20 cellular contexts compared by ENCODE assay signal in the genomic region with DNA sequence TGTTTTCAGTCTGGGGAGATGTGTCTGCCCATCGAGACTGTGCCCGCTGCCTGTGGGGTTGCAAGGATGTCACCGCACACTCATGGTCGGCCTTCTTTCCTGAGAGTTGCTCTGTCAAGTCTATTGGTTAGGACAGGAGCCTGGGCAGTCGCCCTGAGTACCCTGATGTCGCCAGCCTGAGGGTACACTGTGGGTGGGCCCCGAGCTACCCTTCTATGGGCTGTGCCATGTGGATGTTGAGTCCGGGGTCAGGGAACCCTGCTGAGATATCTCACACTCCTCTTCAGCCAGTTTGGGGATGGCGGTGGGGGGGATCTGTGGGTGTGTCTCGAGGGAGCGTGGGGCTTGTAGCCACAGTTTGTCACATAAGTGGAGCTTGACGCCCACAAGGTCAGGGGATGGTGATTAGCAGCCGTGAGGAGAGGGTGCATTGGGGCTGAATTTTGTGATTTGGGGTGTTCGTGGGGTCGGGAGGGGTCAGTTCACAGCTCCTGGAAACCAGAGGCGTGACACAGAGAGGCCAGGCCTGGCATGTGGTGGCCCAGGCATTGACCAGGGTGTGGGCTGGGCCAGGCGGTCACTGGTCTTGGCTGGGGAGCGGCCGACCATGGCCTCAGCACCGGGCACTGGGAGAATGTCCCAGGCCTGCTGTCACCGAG. TPM values are rescaled to one million over a fixed set of nuclear protein-coding genes. Genes with fewer than 3 reads are reported as not detected.
DNase-seq lines count a peak whose midpoint lies in the region; ATAC-seq and TF ChIP-seq lines count a peak whose summit lies in the region.
"Had no signal": no experiment of that assay in that cellular context is flagged by ENCODE, and none has a peak within 500 bp of the region (broad histone marks: within the 10 kb centered on the region; RNA-seq: fewer than 3 reads in every experiment).

No MANE protein-coding gene starts in this region.

- H3K27ac Mint-ChIP-seq in activated CD8-positive, alpha-beta T cell treated with anti-CD3 and anti-CD28 coated beads, Interleukin-2, amount 10 ng/mL, durations not matched to agents 7 days and 5 days: no peak overlapping the region
- H3K27ac Mint-ChIP-seq in activated CD8-positive, alpha-beta T cell treated with anti-CD3 and anti-CD28 coated beads for 36 hours: no peak overlapping the region
- peak overlapping the region; percentile 87 for H3K27ac Mint-ChIP-seq in stimulated activated memory B cell treated with anti-CD40 and anti-IgM and Interleukin-4, amounts not matched to agents 10 μg/mL and 1 μg/mL and 100 μg/mL, for 72 hours
- H3K27ac Mint-ChIP-seq: activated T-helper 17 cell treated with anti-CD3 and anti-CD28 coated beads, Interleukin-2, amount 50 U/mL, for 72 hours had no signal

- no peaks in the 10 kb centered on the region for H3K36me3 ChIP-seq in Peyer's patch
- H3K36me3 ChIP-seq in left lung: no peaks in the 10 kb centered on the region
- H3K36me3 ChIP-seq: colonic mucosa, gastrocnemius medialis, neutrophil, tibial nerve had no signal

- POLR2A ChIA-PET in activated CD8-positive, alpha-beta T cell treated with anti-CD3 and anti-CD28 coated beads, Interleukin-2, amount 10 ng/mL, durations not matched to agents 7 days and 5 days (lab: Charles Lee): no interaction called here
- POLR2A ChIA-PET in activated CD8-positive, alpha-beta T cell treated with anti-CD3 and anti-CD28 coated beads for 36 hours (lab: Charles Lee): interaction anchor here (0.7 kb wide), 1 partner anchor 108 kb away, joined by 4 read pairs; no protein-coding TSS in a partner anchor

- intact Hi-C loops in activated CD8-positive, alpha-beta T cell treated with anti-CD3 and anti-CD28 coated beads for 36 hours (cut with micrococcal nuclease): no loop called here
- intact Hi-C loops in left lung (cut with DNase I): no loop called here

- H3K4me1 Mint-ChIP-seq in activated CD8-positive, alpha-beta T cell treated with anti-CD3 and anti-CD28 coated beads, Interleukin-2, amount 10 ng/mL, durations not matched to agents 7 days and 5 days (ENCODE audit: low read depth): no peaks in the 10 kb centered on the region
- H3K4me1 Mint-ChIP-seq in activated CD8-positive, alpha-beta T cell treated with anti-CD3 and anti-CD28 coated beads for 36 hours (ENCODE audit: low read depth): peaks cover 4% of the 10 kb centered on the region
- H3K4me1 Mint-ChIP-seq in stimulated activated memory B cell treated with anti-CD40 and anti-IgM and Interleukin-4, amounts not matched to agents 10 μg/mL and 1 μg/mL and 100 μg/mL, for 72 hours: peaks cover 57% of the 10 kb centered on the region
- H3K4me1 Mint-ChIP-seq: activated T-helper 17 cell treated with anti-CD3 and anti-CD28 coated beads, Interleukin-2, amount 50 U/mL, for 72 hours had no signal

- H3K36me3 Mint-ChIP-seq in activated CD8-positive, alpha-beta T cell treated with anti-CD3 and anti-CD28 coated beads, Interleukin-2, amount 10 ng/mL, durations not matched to agents 7 days and 5 days (ENCODE audit: low read depth): no peaks in the 10 kb centered on the region
- H3K36me3 Mint-ChIP-seq in activated CD8-positive, alpha-beta T cell treated with anti-CD3 and anti-CD28 coated beads for 36 hours (ENCODE audit: low read depth): no peaks in the 10 kb centered on the region
- no peaks in the 10 kb centered on the region for H3K36me3 Mint-ChIP-seq in stimulated activated memory B cell treated with anti-CD40 and anti-IgM and Interleukin-4, amounts not matched to agents 10 μg/mL and 1 μg/mL and 100 μg/mL, for 72 hours

- H3K9me3 ChIP-seq in Peyer's patch (no peaks in the 10 kb centered on the region), left lung (no peaks in the 10 kb centered on the region)
- H3K9me3 ChIP-seq: colonic mucosa, gastrocnemius medialis, neutrophil, tibial nerve had no signal

- H3K9me3 Mint-ChIP-seq in activated CD8-positive, alpha-beta T cell treated with anti-CD3 and anti-CD28 coated beads, Interleukin-2, amount 10 ng/mL, durations not matched to agents 7 days and 5 days (ENCODE audit: insufficient read depth): no peaks in the 10 kb centered on the region
- H3K9me3 Mint-ChIP-seq in activated CD8-positive, alpha-beta T cell treated with anti-CD3 and anti-CD28 coated beads for 36 hours: no peaks in the 10 kb centered on the region
- H3K9me3 Mint-ChIP-seq in stimulated activated memory B cell treated with anti-CD40 and anti-IgM and Interleukin-4, amounts not matched to agents 10 μg/mL and 1 μg/mL and 100 μg/mL, for 72 hours: no peaks in the 10 kb centered on the region
- H3K9me3 Mint-ChIP-seq: activated T-helper 17 cell treated with anti-CD3 and anti-CD28 coated beads, Interleukin-2, amount 50 U/mL, for 72 hours had no signal

- no peaks in the 10 kb centered on the region for H3K27me3 ChIP-seq in Peyer's patch
- peaks cover 0 to 33% of the 10 kb centered on the region in 2 donors for H3K27me3 ChIP-seq in left lung
- H3K27me3 ChIP-seq: colonic mucosa had no signal

- TF ChIP-seq POLR2A in Peyer's patch (IDR thresholded peaks at IDR 0.05): no peak

- CTCF ChIA-PET in activated CD8-positive, alpha-beta T cell treated with anti-CD3 and anti-CD28 coated beads, Interleukin-2, amount 10 ng/mL, durations not matched to agents 7 days and 5 days (lab: Charles Lee): no interaction called here
- CTCF ChIA-PET in activated CD8-positive, alpha-beta T cell treated with anti-CD3 and anti-CD28 coated beads for 36 hours (lab: Charles Lee): interaction anchor here (1.0 kb wide), 1 partner anchor 25 kb away, joined by 3 read pairs; no protein-coding TSS in a partner anchor

- H3K4me3 Mint-ChIP-seq in activated CD8-positive, alpha-beta T cell treated with anti-CD3 and anti-CD28 coated beads, Interleukin-2, amount 10 ng/mL, durations not matched to agents 7 days and 5 days: no peak overlapping the region
- no peak overlapping the region for H3K4me3 Mint-ChIP-seq in activated CD8-positive, alpha-beta T cell treated with anti-CD3 and anti-CD28 coated beads for 36 hours
- H3K4me3 Mint-ChIP-seq in stimulated activated memory B cell treated with anti-CD40 and anti-IgM and Interleukin-4, amounts not matched to agents 10 μg/mL and 1 μg/mL and 100 μg/mL, for 72 hours: no peak overlapping the region
- H3K4me3 Mint-ChIP-seq: activated T-helper 17 cell treated with anti-CD3 and anti-CD28 coated beads, Interleukin-2, amount 50 U/mL, for 72 hours had no signal

- no peak for TF ChIP-seq CTCF in activated CD8-positive, alpha-beta T cell treated with anti-CD3 and anti-CD28 coated beads for 36 hours (IDR thresholded peaks at IDR 0.05)
- TF ChIP-seq CTCF in Peyer's patch (IDR thresholded peaks at IDR 0.05): no peak
- no peak for TF ChIP-seq CTCF in left lung (IDR thresholded peaks at IDR 0.05)

- peak; percentile 17 for DNase-seq in activated CD8-positive, alpha-beta T cell treated with anti-CD3 and anti-CD28 coated beads, Interleukin-2, amount 10 ng/mL, durations not matched to agents 7 days and 5 days
- no peak for DNase-seq in activated CD8-positive, alpha-beta T cell treated with anti-CD3 and anti-CD28 coated beads for 36 hours
- peak in 2 of 3 donors; percentile 14 to 32 for DNase-seq in Peyer's patch
- peak; percentile 11 to 60 for DNase-seq in left lung
- no peak for DNase-seq in retina
- no peak for DNase-seq in SKM-1 (lab: John Stamatoyannopoulos, UW; ENCODE audit: unreplicated experiment)
- DNase-seq: activated CD4-positive, alpha-beta T cell treated with anti-CD3 and anti-CD28 coated beads for 48 hours; colonic mucosa; NCI-H1694 treated with DMSO at 0.1 percent for 48 hours; NCI-H446; stimulated activated CD4-positive, alpha-beta T cell treated with anti-CD3 and anti-CD28 coated beads, Interleukin-4, amount 100 ng/mL, for 4 hours; T1000 had no signal

- peaks cover 2% of the 10 kb centered on the region for H3K27me3 Mint-ChIP-seq in activated CD8-positive, alpha-beta T cell treated with anti-CD3 and anti-CD28 coated beads, Interleukin-2, amount 10 ng/mL, durations not matched to agents 7 days and 5 days (ENCODE audit: low read depth)
- H3K27me3 Mint-ChIP-seq in activated CD8-positive, alpha-beta T cell treated with anti-CD3 and anti-CD28 coated beads for 36 hours: peaks cover 1% of the 10 kb centered on the region
- no peaks in the 10 kb centered on the region for H3K27me3 Mint-ChIP-seq in stimulated activated memory B cell treated with anti-CD40 and anti-IgM and Interleukin-4, amounts not matched to agents 10 μg/mL and 1 μg/mL and 100 μg/mL, for 72 hours
- H3K27me3 Mint-ChIP-seq: activated T-helper 17 cell treated with anti-CD3 and anti-CD28 coated beads, Interleukin-2, amount 50 U/mL, for 72 hours had no signal

- H3K4me3 ChIP-seq in Peyer's patch (no peak overlapping the region), left lung (no peak overlapping the region)
- H3K4me3 ChIP-seq: colonic mucosa, gastrocnemius medialis, tibial nerve had no signal

- H3K27ac ChIP-seq in Peyer's patch (no peak overlapping the region), left lung (no peak overlapping the region)
- H3K27ac ChIP-seq: colonic mucosa, gastrocnemius medialis, neutrophil, tibial nerve had no signal

- no peak for ATAC-seq in activated CD8-positive, alpha-beta T cell treated with anti-CD3 and anti-CD28 coated beads, Interleukin-2, amount 10 ng/mL, durations not matched to agents 7 days and 5 days
- ATAC-seq in activated CD8-positive, alpha-beta T cell treated with anti-CD3 and anti-CD28 coated beads for 36 hours: no peak
- ATAC-seq in left lung: no peak
- no peak for ATAC-seq in stimulated activated memory B cell treated with anti-CD40 and anti-IgM and Interleukin-4, amounts not matched to agents 10 μg/mL and 1 μg/mL and 100 μg/mL, for 72 hours
- ATAC-seq in HG03439 (IDR thresholded peaks at IDR 0.05; ENCODE audit: unreplicated experiment): no peak
- ATAC-seq: activated T-helper 17 cell treated with anti-CD3 and anti-CD28 coated beads, Interleukin-2, amount 50 U/mL, for 72 hours; gastrocnemius medialis had no signal

- H3K4me1 ChIP-seq in Peyer's patch: no peaks in the 10 kb centered on the region
- H3K4me1 ChIP-seq in left lung: no peaks in the 10 kb centered on the region
- H3K4me1 ChIP-seq: colonic mucosa, gastrocnemius medialis, tibial nerve had no signal

RNA-seq across cellular contexts. Expression of a gene that starts 1.5 kb away (rescaled TPM):
- not detected for total RNA-seq in activated CD8-positive, alpha-beta T cell treated with anti-CD3 and anti-CD28 coated beads, Interleukin-2, amount 10 ng/mL, durations not matched to agents 7 days and 5 days
- not detected for total RNA-seq in activated CD8-positive, alpha-beta T cell treated with anti-CD3 and anti-CD28 coated beads for 36 hours
- not detected for total RNA-seq in Peyer's patch
- not detected for total RNA-seq in left lung
- total RNA-seq: activated T-helper 17 cell treated with anti-CD3 and anti-CD28 coated beads, Interleukin-2, amount 50 U/mL, for 72 hours; colonic mucosa; gastrocnemius medialis; M059J; SK-MEL-5; tibial nerve had no signal

RNA-seq across cellular contexts. Expression of a gene that starts 24.7 kb away (rescaled TPM):
- total RNA-seq in activated CD8-positive, alpha-beta T cell treated with anti-CD3 and anti-CD28 coated beads, Interleukin-2, amount 10 ng/mL, durations not matched to agents 7 days and 5 days: under 1 TPM; 0.34 to 0.61 TPM
- total RNA-seq in activated CD8-positive, alpha-beta T cell treated with anti-CD3 and anti-CD28 coated beads for 36 hours: under 1 TPM; 0.43 TPM
- total RNA-seq in Peyer's patch: not detected
- under 1 TPM in 1 of 2 donors, not detected in 1; 0.45 TPM for total RNA-seq in left lung
- total RNA-seq: colonic mucosa, gastrocnemius medialis, M059J had no signal

RNA-seq across cellular contexts. Expression of a gene that starts 29.0 kb away (rescaled TPM):
- 1 to 10 TPM; 1.5 to 2.0 TPM for total RNA-seq in activated CD8-positive, alpha-beta T cell treated with anti-CD3 and anti-CD28 coated beads, Interleukin-2, amount 10 ng/mL, durations not matched to agents 7 days and 5 days
- under 1 TPM; 0.61 to 0.63 TPM for total RNA-seq in activated CD8-positive, alpha-beta T cell treated with anti-CD3 and anti-CD28 coated beads for 36 hours
- total RNA-seq in Peyer's patch (under 1 TPM in 1 of 4 donors, not detected in 3; 0.27 TPM), left lung (1 to 10 TPM; 1.8 to 2.0 TPM)

RNA-seq across cellular contexts. Expression of a gene that starts 29.5 kb away (rescaled TPM):
- 100 to 1,000 TPM; 130 to 135 TPM for total RNA-seq in activated CD8-positive, alpha-beta T cell treated with anti-CD3 and anti-CD28 coated beads, Interleukin-2, amount 10 ng/mL, durations not matched to agents 7 days and 5 days
- 10 to 100 TPM; 42.5 to 44.1 TPM for total RNA-seq in activated CD8-positive, alpha-beta T cell treated with anti-CD3 and anti-CD28 coated beads for 36 hours
- 10 to 100 TPM in 1 of 4 donors, 1 to 10 TPM in 3; 3.3 to 39.6 (median 6.8) TPM for total RNA-seq in Peyer's patch
- 10 to 100 TPM; 23.4 to 63.9 TPM for total RNA-seq in left lung

RNA-seq across cellular contexts. Expression of a gene that starts 45.9 kb away (rescaled TPM):
- 10 to 100 TPM; 49.6 to 55.3 TPM for total RNA-seq in activated CD8-positive, alpha-beta T cell treated with anti-CD3 and anti-CD28 coated beads, Interleukin-2, amount 10 ng/mL, durations not matched to agents 7 days and 5 days
- 10 to 100 TPM; 30.0 to 33.0 TPM for total RNA-seq in activated CD8-positive, alpha-beta T cell treated with anti-CD3 and anti-CD28 coated beads for 36 hours
- total RNA-seq in Peyer's patch (10 to 100 TPM in 2 of 4 donors, 1 to 10 TPM in 2; 4.7 to 19.8 (median 8.3) TPM), left lung (10 to 100 TPM; 31.2 to 34.3 TPM)

Comparison
In these comparisons a context has a peak if more than half of its experiments do, and no peak if none do; other contexts are left out.
1. DNase-seq: peak in activated CD8-positive, alpha-beta T cell treated with anti-CD3 and anti-CD28 coated beads, Interleukin-2, amount 10 ng/mL, durations not matched to agents 7 days and 5 days (single experiment), Peyer's patch (2 of 3) and left lung (2 of 2); none in activated CD8-positive, alpha-beta T cell treated with anti-CD3 and anti-CD28 coated beads for 36 hours (single experiment), retina (single experiment) and SKM-1 (single experiment).